In genomic region chr7:47474211-47474936, GRCh38 we compare ENCODE assay signal across 1 cellular context.
TF ChIP-seq lines count a peak whose summit lies in the region.

No MANE protein-coding gene starts in this region.

TF ChIP-seq in HepG2, 621 proteins besides CTCF, POLR2A, EP300 and RAD21 (continued from another document):
- no peak for TF ChIP-seq KDM3A (CRISPR knock-in tag; IDR thresholded peaks at IDR 0.05; ENCODE audit: low read depth)
- no peak for TF ChIP-seq ZBTB21 (CRISPR knock-in tag; IDR thresholded peaks at IDR 0.05)
- no peak for TF ChIP-seq HDAC1 (CRISPR knock-in tag; IDR thresholded peaks at IDR 0.05)
- no peak for TF ChIP-seq THAP8 (CRISPR knock-in tag; IDR thresholded peaks at IDR 0.05; ENCODE audit: borderline replicate concordance)
- no peak for TF ChIP-seq ZNF101 (CRISPR knock-in tag; IDR thresholded peaks at IDR 0.05; ENCODE audit: borderline replicate concordance, low read depth)
- 0 out of 2 replicates have a peak, but pooled peaks have one; percentile 41 for TF ChIP-seq PAF1 (CRISPR knock-in tag; IDR thresholded peaks at IDR 0.05)
- TF ChIP-seq ETS1 (CRISPR knock-in tag; IDR thresholded peaks at IDR 0.05) = no peak
- TF ChIP-seq ZNF251 (CRISPR knock-in tag; IDR thresholded peaks at IDR 0.05) = no peak
- no peak for TF ChIP-seq FOXJ3 (CRISPR knock-in tag; IDR thresholded peaks at IDR 0.05; ENCODE audit: borderline replicate concordance)
- no peak for TF ChIP-seq RNF219 (CRISPR knock-in tag; IDR thresholded peaks at IDR 0.05)
- no peak for TF ChIP-seq SSRP1 (CRISPR knock-in tag; IDR thresholded peaks at IDR 0.05)
- TF ChIP-seq RFXANK (CRISPR knock-in tag; IDR thresholded peaks at IDR 0.05) = no peak
- no peak for TF ChIP-seq ZBTB37 (CRISPR knock-in tag; IDR thresholded peaks at IDR 0.05)
- TF ChIP-seq ZNF766 (CRISPR knock-in tag; IDR thresholded peaks at IDR 0.05; ENCODE audit: borderline replicate concordance) = no peak
- TF ChIP-seq ZNF124 (CRISPR knock-in tag; IDR thresholded peaks at IDR 0.05) = no peak
- no peak for TF ChIP-seq ZNF331 (CRISPR knock-in tag; IDR thresholded peaks at IDR 0.05)
- TF ChIP-seq TRIM24 (CRISPR knock-in tag; IDR thresholded peaks at IDR 0.05) = no peak
- TF ChIP-seq ZBTB8A (CRISPR knock-in tag; IDR thresholded peaks at IDR 0.05; ENCODE audit: borderline replicate concordance, low read depth) = peak; percentile 16; the same call in 1 of the 2 replicates
- TF ChIP-seq PHF20 (CRISPR knock-in tag; IDR thresholded peaks at IDR 0.05) = peak; percentile 2; the same call in 1 of the 2 replicates
- TF ChIP-seq HMG20A (CRISPR knock-in tag; IDR thresholded peaks at IDR 0.05; ENCODE audit: borderline replicate concordance) = no peak
- TF ChIP-seq RXRA (CRISPR knock-in tag; IDR thresholded peaks at IDR 0.05) = no peak
- TF ChIP-seq ZFP82 (CRISPR knock-in tag; IDR thresholded peaks at IDR 0.05; ENCODE audit: borderline replicate concordance) = no peak
- no peak for TF ChIP-seq NKX3-1 (CRISPR knock-in tag; IDR thresholded peaks at IDR 0.05)
- TF ChIP-seq PHB2 (IDR thresholded peaks at IDR 0.05; ENCODE audit: partially characterized antibody) = peak; percentile 88
- TF ChIP-seq ZNF512 (CRISPR knock-in tag; IDR thresholded peaks at IDR 0.05) = no peak
- 0 out of 2 replicates have a peak, but pooled peaks have one; percentile 14 for TF ChIP-seq ZNF276 (CRISPR knock-in tag; IDR thresholded peaks at IDR 0.05; ENCODE audit: low read depth)
- TF ChIP-seq MTERF4 (CRISPR knock-in tag; IDR thresholded peaks at IDR 0.05) = no peak
- no peak for TF ChIP-seq DNMT3B (CRISPR knock-in tag; conservative IDR thresholded peaks at IDR 0.05)
- no peak for TF ChIP-seq THAP11 (CRISPR knock-in tag; IDR thresholded peaks at IDR 0.05)
- TF ChIP-seq NFATC3 (CRISPR knock-in tag; IDR thresholded peaks at IDR 0.05) = no peak
- TF ChIP-seq HNF1B (CRISPR knock-in tag; IDR thresholded peaks at IDR 0.05) = no peak
- 0 out of 2 replicates have a peak, but pooled peaks have one; percentile 87 for TF ChIP-seq ZNF207 (IDR thresholded peaks at IDR 0.05; ENCODE audit: borderline replicate concordance)
